In the genomic region with DNA sequence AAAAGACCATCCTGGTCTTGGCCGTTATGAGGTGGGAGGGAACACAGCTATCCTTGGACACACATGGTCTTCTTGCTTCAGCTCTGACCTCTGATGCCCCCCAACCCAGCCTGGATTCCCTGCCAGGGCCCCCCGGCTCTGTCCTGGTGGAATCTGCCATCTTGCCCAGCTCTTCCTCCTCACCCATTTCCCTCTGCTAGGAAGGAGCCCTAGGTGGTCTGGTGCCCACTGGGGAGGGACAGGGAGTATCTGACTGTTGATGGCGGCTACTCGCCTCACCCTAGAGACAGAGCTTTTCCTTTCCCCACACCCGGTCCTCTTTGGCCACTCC, we compare ENCODE assay signal across 18 cellular contexts. TPM values are rescaled to one million over a fixed set of nuclear protein-coding genes. Genes with fewer than 3 reads are reported as not detected.
A peak's percentile ranks its signal among the peaks of the same experiment; 100 is the strongest.
DNase-seq lines count a peak whose midpoint lies in the region; ATAC-seq and TF ChIP-seq lines count a peak whose summit lies in the region.
"Had no signal": no experiment of that assay in that cellular context is flagged by ENCODE, and none has a peak within 500 bp of the region (broad histone marks: within the 10 kb centered on the region; RNA-seq: fewer than 3 reads in every experiment).

No MANE protein-coding gene starts in this region.

- POLR2A ChIA-PET in A673 (lab: Charles Lee; ENCODE audit: low non-redundant PET) (interaction anchor here (0.5 kb wide), 1 partner anchor 34 kb away, joined by 4 read pairs; no protein-coding TSS in a partner anchor), T-cell (lab: Charles Lee) (no interaction called here)

- ATAC-seq in gastrocnemius medialis (peak in 1 of 2 donors; percentile 2), T-cell (replicated peaks in 1 of 4) (no peak)

- CTCF ChIA-PET in A673 (lab: Charles Lee): no interaction called here
- CTCF ChIA-PET in T-cell (lab: Charles Lee): no interaction called here

- no peaks in the 10 kb centered on the region for H3K27me3 ChIP-seq in A673 (replicated peaks; ENCODE audit: insufficient read depth, low read depth, low read length, poor library complexity)
- H3K27me3 ChIP-seq in SJCRH30: no peaks in the 10 kb centered on the region
- H3K27me3 ChIP-seq in gastrocnemius medialis: no peaks in the 10 kb centered on the region
- no peaks in the 10 kb centered on the region for H3K27me3 ChIP-seq in prostate gland (replicated peaks; ENCODE audit: insufficient read depth)
- H3K27me3 ChIP-seq: adrenal gland, esophagus squamous epithelium, hepatocyte, uterus had no signal

- intact Hi-C loops in A673 (cut with micrococcal nuclease; ENCODE audit: unreplicated experiment): no loop called here
- intact Hi-C loops in gastrocnemius medialis (cut with DNase I; ENCODE audit: low total_unique reads): no loop called here
- intact Hi-C loops in prostate gland (cut with DNase I): no loop called here

- TF ChIP-seq POLR2A in gastrocnemius medialis (IDR thresholded peaks at IDR 0.05) (no peak), prostate gland (IDR thresholded peaks at IDR 0.05) (no peak)

- BruUV-seq in A673 (replicated peaks; lab: Mats Ljungman, UMichigan): no TSS peak

- no peak for TF ChIP-seq CTCF in A673 (conservative IDR thresholded peaks at IDR 0.05; ENCODE audit: low read depth, low read length)
- TF ChIP-seq CTCF in glutamatergic neuron (IDR thresholded peaks at IDR 0.05; ENCODE audit: partially characterized antibody, unreplicated experiment): no peak
- TF ChIP-seq CTCF in gastrocnemius medialis (IDR thresholded peaks at IDR 0.05 in 4 of 5, conservative IDR thresholded peaks at IDR 0.05 in 1 of 5): no peak
- TF ChIP-seq CTCF in prostate gland (IDR thresholded peaks at IDR 0.05): no peak

- H3K9me3 Mint-ChIP-seq in glutamatergic neuron (ENCODE audit: unreplicated experiment) (peaks cover 25% of the 10 kb centered on the region), T-cell (no peaks in the 10 kb centered on the region)
- H3K9me3 Mint-ChIP-seq: activated CD4-positive, alpha-beta T cell treated with anti-CD3 and anti-CD28 coated beads, Interleukin-2, amount 10 ng/mL, durations not matched to agents 7 days and 5 days had no signal

- H3K27me3 Mint-ChIP-seq in glutamatergic neuron (ENCODE audit: unreplicated experiment) (peaks cover 7% of the 10 kb centered on the region), T-cell (no peaks in the 10 kb centered on the region)
- H3K27me3 Mint-ChIP-seq: activated CD4-positive, alpha-beta T cell treated with anti-CD3 and anti-CD28 coated beads, Interleukin-2, amount 10 ng/mL, durations not matched to agents 7 days and 5 days had no signal

- peak overlapping the region; percentile 50 for H3K27ac ChIP-seq in A673 (ENCODE audit: low read depth, low read length, poor library complexity, severe bottlenecking)
- H3K27ac ChIP-seq in SJCRH30: peak overlapping the region; percentile 93
- peak overlapping the region; percentile 97 to 99 (median 98) for H3K27ac ChIP-seq in gastrocnemius medialis
- no peak overlapping the region for H3K27ac ChIP-seq in prostate gland
- H3K27ac ChIP-seq: hepatocyte, SK-N-MC, uterus had no signal

- DNase-seq in A673 (ENCODE audit: low spot score): no peak
- DNase-seq in SJCRH30: no peak
- DNase-seq in glutamatergic neuron: no peak
- DNase-seq in gastrocnemius medialis: no peak
- DNase-seq in A172 (ENCODE audit: low spot score): no peak
- DNase-seq in prostate gland (ENCODE audit: low spot score): no peak
- DNase-seq in ureter (ENCODE audit: low spot score): no peak
- DNase-seq in T-cell: no peak
- DNase-seq: activated CD4-positive, alpha-beta T cell treated with anti-CD3 and anti-CD28 coated beads, Interleukin-2, amount 10 ng/mL, durations not matched to agents 7 days and 5 days; activated T-cell treated with anti-CD3 and anti-CD28 coated beads, Interleukin-2, amount 50 U/mL, for 48 hours; cortex of kidney; esophagus squamous epithelium; NCI-H1930; uterus had no signal

- H3K4me1 ChIP-seq in A673 (ENCODE audit: insufficient read depth, low read length, poor library complexity, severe bottlenecking): peaks cover 7% of the 10 kb centered on the region
- peaks cover 40% of the 10 kb centered on the region for H3K4me1 ChIP-seq in SJCRH30
- peaks cover 58 to 77% of the 10 kb centered on the region in 2 donors for H3K4me1 ChIP-seq in gastrocnemius medialis
- no peaks in the 10 kb centered on the region for H3K4me1 ChIP-seq in prostate gland (replicated peaks)
- H3K4me1 ChIP-seq: HAP-1 had no signal

- H3K9me3 ChIP-seq in A673 (ENCODE audit: low read depth, low read length, poor library complexity, severe bottlenecking) (no peaks in the 10 kb centered on the region), SJCRH30 (replicated peaks) (no peaks in the 10 kb centered on the region), gastrocnemius medialis (no peaks in the 10 kb centered on the region), prostate gland (no peaks in the 10 kb centered on the region)
- H3K9me3 ChIP-seq: adrenal gland, esophagus squamous epithelium, HAP-1, uterus had no signal

- 92% methylated on average over 5 of the region's 5 CpGs for WGBS in prostate gland

- H3K36me3 ChIP-seq in A673 (ENCODE audit: insufficient read depth, low read length, poor library complexity, severe bottlenecking) (peaks cover 11% of the 10 kb centered on the region), SJCRH30 (peaks cover 24% of the 10 kb centered on the region), gastrocnemius medialis (peaks cover 0 to 12% of the 10 kb centered on the region in 2 donors), prostate gland (no peaks in the 10 kb centered on the region)
- H3K36me3 ChIP-seq: HAP-1, uterus had no signal

- H3K36me3 Mint-ChIP-seq in glutamatergic neuron (ENCODE audit: unreplicated experiment) (peaks cover 5% of the 10 kb centered on the region), T-cell (peaks cover 8% of the 10 kb centered on the region)

- in situ Hi-C loops in gastrocnemius medialis (cut with MboI; ENCODE audit: low sequenced_read_pairs in 4 of 4): no loop called here

- no peak overlapping the region for H3K4me3 ChIP-seq in A673 (ENCODE audit: low read depth, low read length, poor library complexity, severe bottlenecking)
- H3K4me3 ChIP-seq in SJCRH30: no peak overlapping the region
- peak overlapping the region in 1 of 4 donors; percentile 5 for H3K4me3 ChIP-seq in gastrocnemius medialis
- no peak overlapping the region for H3K4me3 ChIP-seq in prostate gland
- H3K4me3 ChIP-seq: adrenal gland, esophagus squamous epithelium, HAP-1, hepatocyte, SK-N-MC, uterus had no signal

- H3K4me3 Mint-ChIP-seq in glutamatergic neuron (ENCODE audit: unreplicated experiment): peak overlapping the region; percentile 52
- no peak overlapping the region for H3K4me3 Mint-ChIP-seq in T-cell
- H3K4me3 Mint-ChIP-seq: activated CD4-positive, alpha-beta T cell treated with anti-CD3 and anti-CD28 coated beads, Interleukin-2, amount 10 ng/mL, durations not matched to agents 7 days and 5 days had no signal

- H3K27ac Mint-ChIP-seq in glutamatergic neuron (ENCODE audit: unreplicated experiment) (no peak overlapping the region), T-cell (no peak overlapping the region)
- H3K27ac Mint-ChIP-seq: activated CD4-positive, alpha-beta T cell treated with anti-CD3 and anti-CD28 coated beads, Interleukin-2, amount 10 ng/mL, durations not matched to agents 7 days and 5 days had no signal

- peaks cover 38% of the 10 kb centered on the region for H3K4me1 Mint-ChIP-seq in glutamatergic neuron (ENCODE audit: low read depth, unreplicated experiment)
- peaks cover 0 to 6% (median 1%) of the 10 kb centered on the region in 3 donors for H3K4me1 Mint-ChIP-seq in T-cell
- H3K4me1 Mint-ChIP-seq: activated CD4-positive, alpha-beta T cell treated with anti-CD3 and anti-CD28 coated beads, Interleukin-2, amount 10 ng/mL, durations not matched to agents 7 days and 5 days had no signal

RNA-seq across cellular contexts. Expression of a gene that starts 30.1 kb away (rescaled TPM):
- 56.4 and 57.2 TPM in 2 replicates for total RNA-seq in A673 (2021)
- 76.8 and 81.4 TPM in 2 replicates for total RNA-seq in SJCRH30 (2014; rRNA removed; shearing (Covaris generic))
- 130 TPM for total RNA-seq in glutamatergic neuron (ENCODE audit: unreplicated experiment)
- total RNA-seq in gastrocnemius medialis: 10 to 100 TPM; 38.5 to 83.8 (median 60.9) TPM
- 162 and 189 TPM in 2 replicates for total RNA-seq in A172 (2014; rRNA removed; shearing (Covaris generic))
- 10 to 100 TPM; 47.4 to 47.7 TPM for total RNA-seq in prostate gland
- 28.7 TPM for total RNA-seq in ureter
- 1 to 10 TPM; 5.1 to 7.6 (median 6.2) TPM for total RNA-seq in T-cell

Comparison
In these comparisons a context has a peak if more than half of its experiments do, and no peak if none do; other contexts are left out.
1. H3K27ac ChIP-seq: peak in A673 (single experiment), SJCRH30 (single experiment) and gastrocnemius medialis (4 of 4); none in prostate gland (0 of 2).